9 cellular contexts compared by ENCODE assay signal in genomic region chr7:126803060-126803665, GRCh38.
DNase-seq lines count a peak whose midpoint lies in the region; ATAC-seq and TF ChIP-seq lines count a peak whose summit lies in the region.
"Had no signal": no experiment of that assay in that cellular context is flagged by ENCODE, and none has a peak within 500 bp of the region (broad histone marks: within the 10 kb centered on the region; RNA-seq: fewer than 3 reads in every experiment).

No MANE protein-coding gene starts in this region.

- H3K9me3 Mint-ChIP-seq in activated T-helper 1 cell treated with anti-CD3 and anti-CD28 coated beads, Interleukin-12 subunit alpha, Interleukin-12 subunit beta, Interleukin-2, Interleukin-4 antibody, amounts not matched to agents 30 ng/mL and 10 ng/mL and 1 ng/mL, durations not matched to agents 14 hours and 24 hours and 36 hours = no peaks in the 10 kb centered on the region

- intact Hi-C loops in activated T-helper 1 cell treated with anti-CD3 and anti-CD28 coated beads, Interleukin-12 subunit alpha, Interleukin-12 subunit beta, Interleukin-2, Interleukin-4 antibody, amounts not matched to agents 30 ng/mL and 10 ng/mL and 1 ng/mL, durations not matched to agents 14 hours and 24 hours and 36 hours (cut with micrococcal nuclease) = loop anchor here (1.0 to 2.0 kb wide), 2 partner anchors 96 to 451 kb away; no protein-coding TSS in a partner anchor
- intact Hi-C loops in spleen (cut with DNase I; ENCODE audit: low total_unique reads) = no loop called here

- WGBS in spleen, 5 donors = 14 to 24% (median 18%) methylated on average over 3 of the region's 3 CpGs

- no peaks in the 10 kb centered on the region for H3K36me3 Mint-ChIP-seq in activated T-helper 1 cell treated with anti-CD3 and anti-CD28 coated beads, Interleukin-12 subunit alpha, Interleukin-12 subunit beta, Interleukin-2, Interleukin-4 antibody, amounts not matched to agents 30 ng/mL and 10 ng/mL and 1 ng/mL, durations not matched to agents 14 hours and 24 hours and 36 hours (ENCODE audit: low read depth)

- DNase-seq in NCI-H446 (lab: John Stamatoyannopoulos, UW) (peak; percentile 11 to 48), NCI-H446 treated with DMSO at 0.1 percent for 48 hours (lab: John Stamatoyannopoulos, UW) (no peak), NCI-H524 (lab: John Stamatoyannopoulos, UW) (peak; percentile 73 to 79), right atrium auricular region (ENCODE audit: low spot score) (no peak), spleen (no peak)
- peak; percentile 9 for DNase-seq in activated T-helper 1 cell treated with anti-CD3 and anti-CD28 coated beads, Interleukin-12 subunit alpha, Interleukin-12 subunit beta, Interleukin-2, Interleukin-4 antibody, amounts not matched to agents 30 ng/mL and 10 ng/mL and 1 ng/mL, durations not matched to agents 14 hours and 24 hours and 36 hours (ENCODE audit: low spot score)

- no peak overlapping the region for H3K4me3 Mint-ChIP-seq in activated T-helper 1 cell treated with anti-CD3 and anti-CD28 coated beads, Interleukin-12 subunit alpha, Interleukin-12 subunit beta, Interleukin-2, Interleukin-4 antibody, amounts not matched to agents 30 ng/mL and 10 ng/mL and 1 ng/mL, durations not matched to agents 14 hours and 24 hours and 36 hours

- TF ChIP-seq POLR2A in spleen (IDR thresholded peaks at IDR 0.05) = no peak

- peaks cover 2% of the 10 kb centered on the region for H3K27me3 Mint-ChIP-seq in activated T-helper 1 cell treated with anti-CD3 and anti-CD28 coated beads, Interleukin-12 subunit alpha, Interleukin-12 subunit beta, Interleukin-2, Interleukin-4 antibody, amounts not matched to agents 30 ng/mL and 10 ng/mL and 1 ng/mL, durations not matched to agents 14 hours and 24 hours and 36 hours (ENCODE audit: insufficient read depth)

- H3K27me3 ChIP-seq in right atrium auricular region (no peaks in the 10 kb centered on the region), spleen (replicated peaks in 1 of 7) (no peaks in the 10 kb centered on the region)
- H3K27me3 ChIP-seq: BLaER1 treated with 17β-estradiol and CSF1 and Interleukin-3, amounts not matched to agents 10 nM and 100 nM had no signal

- no peaks in the 10 kb centered on the region for H3K4me1 Mint-ChIP-seq in activated T-helper 1 cell treated with anti-CD3 and anti-CD28 coated beads, Interleukin-12 subunit alpha, Interleukin-12 subunit beta, Interleukin-2, Interleukin-4 antibody, amounts not matched to agents 30 ng/mL and 10 ng/mL and 1 ng/mL, durations not matched to agents 14 hours and 24 hours and 36 hours (ENCODE audit: low read depth)

- ATAC-seq in GM21367 (IDR thresholded peaks at IDR 0.05; ENCODE audit: unreplicated experiment) (peak; percentile 97), HG03469 (IDR thresholded peaks at IDR 0.05; ENCODE audit: unreplicated experiment) (peak; percentile 93)

- H3K27ac ChIP-seq in right atrium auricular region (no peak overlapping the region), spleen (no peak overlapping the region)
- H3K27ac ChIP-seq: BLaER1 treated with 17β-estradiol and CSF1 and Interleukin-3, amounts not matched to agents 10 nM and 100 nM had no signal

- H3K27ac Mint-ChIP-seq in activated T-helper 1 cell treated with anti-CD3 and anti-CD28 coated beads, Interleukin-12 subunit alpha, Interleukin-12 subunit beta, Interleukin-2, Interleukin-4 antibody, amounts not matched to agents 30 ng/mL and 10 ng/mL and 1 ng/mL, durations not matched to agents 14 hours and 24 hours and 36 hours = no peak overlapping the region

- H3K9me3 ChIP-seq in right atrium auricular region (no peaks in the 10 kb centered on the region), spleen (peaks cover 0 to 7% (median 0%) of the 10 kb centered on the region in 8 donors)

- H3K36me3 ChIP-seq in right atrium auricular region (no peaks in the 10 kb centered on the region), spleen (no peaks in the 10 kb centered on the region)
- H3K36me3 ChIP-seq: BLaER1 treated with 17β-estradiol and CSF1 and Interleukin-3, amounts not matched to agents 10 nM and 100 nM had no signal

- no peak overlapping the region for H3K4me3 ChIP-seq in right atrium auricular region
- H3K4me3 ChIP-seq in spleen = no peak overlapping the region
- H3K4me3 ChIP-seq: BLaER1 treated with 17β-estradiol and CSF1 and Interleukin-3, amounts not matched to agents 10 nM and 100 nM had no signal

- H3K4me1 ChIP-seq in right atrium auricular region (no peaks in the 10 kb centered on the region), spleen (no peaks in the 10 kb centered on the region)
- H3K4me1 ChIP-seq: BLaER1 treated with 17β-estradiol and CSF1 and Interleukin-3, amounts not matched to agents 10 nM and 100 nM had no signal

- peak; percentile 14 to 62 for TF ChIP-seq CTCF in right atrium auricular region (IDR thresholded peaks at IDR 0.05)
- peak in 9 of 11 experiments; percentile 14 to 64 (median 51) for TF ChIP-seq CTCF in spleen (IDR thresholded peaks at IDR 0.05 in 8 of 11, conservative IDR thresholded peaks at IDR 0.05 in 3 of 11)

Comparison
In these comparisons a context has a peak if more than half of its experiments do, and no peak if none do; other contexts are left out.
1. DNase-seq: peak in NCI-H446 (2 of 2), NCI-H524 (2 of 2) and activated T-helper 1 cell treated with anti-CD3 and anti-CD28 coated beads, Interleukin-12 subunit alpha, Interleukin-12 subunit beta, Interleukin-2, Interleukin-4 antibody, amounts not matched to agents 30 ng/mL and 10 ng/mL and 1 ng/mL, durations not matched to agents 14 hours and 24 hours and 36 hours (single experiment); none in NCI-H446 treated with DMSO at 0.1 percent for 48 hours (single experiment), right atrium auricular region (single experiment) and spleen (single experiment).